12 cellular contexts compared by ENCODE assay signal in the genomic region with DNA sequence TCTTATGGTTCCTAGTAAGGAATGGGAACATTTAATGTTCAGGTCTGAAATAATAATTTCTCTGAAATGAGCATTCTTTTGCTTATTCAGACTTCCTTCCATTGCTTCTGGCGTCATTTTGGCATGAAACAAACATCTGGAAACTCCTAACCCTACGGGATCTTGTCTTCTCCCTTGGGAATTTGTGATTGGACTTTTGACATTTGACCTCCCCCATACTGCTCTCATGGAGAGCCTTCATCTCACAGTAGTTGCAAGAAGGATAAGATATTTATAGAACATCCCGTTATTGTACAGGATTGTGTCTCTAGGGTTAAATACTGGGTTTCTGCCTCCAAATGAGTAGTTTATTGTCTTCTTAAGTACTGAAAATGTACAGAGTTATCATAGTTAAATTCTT.
DNase-seq lines count a peak whose midpoint lies in the region; ATAC-seq and TF ChIP-seq lines count a peak whose summit lies in the region.
"Had no signal": no experiment of that assay in that cellular context is flagged by ENCODE, and none has a peak within 500 bp of the region (broad histone marks: within the 10 kb centered on the region; RNA-seq: fewer than 3 reads in every experiment).

No MANE protein-coding gene starts in this region.

- 21 to 43% (median 36%) methylated on average over 3 of the region's 3 CpGs for WGBS in heart left ventricle, 4 donors
- 27% methylated on average over 3 of the region's 3 CpGs for WGBS in right cardiac atrium

- H2AFZ ChIP-seq in parathyroid adenoma = no peak overlapping the region
- H2AFZ ChIP-seq: GM23338 had no signal

- TF ChIP-seq POLR2A in heart left ventricle (IDR thresholded peaks at IDR 0.05) = no peak

- TF ChIP-seq CTCF in heart left ventricle (IDR thresholded peaks at IDR 0.05) (no peak), cardiac fibroblast (IDR thresholded peaks at IDR 0.05; ENCODE audit: low read depth, low read length) (no peak), left ventricle myocardium inferior (IDR thresholded peaks at IDR 0.05; ENCODE audit: borderline replicate concordance) (no peak), parathyroid adenoma (IDR thresholded peaks at IDR 0.05) (no peak), GM10266 (IDR thresholded peaks at IDR 0.05; ENCODE audit: control insufficient read depth, insufficient read depth, low read depth, missing control alignments) (no peak)

- H3K9ac ChIP-seq in parathyroid adenoma = no peak overlapping the region

- DNase-seq in heart left ventricle (no peak), right cardiac atrium (no peak), cardiac fibroblast (ENCODE audit: low read depth in 2 of 2) (peak; percentile 21 to 33), left ventricle myocardium inferior (no peak), CD1c-positive myeloid dendritic cell (ENCODE audit: extremely low spot score) (no peak), GM10266 (ENCODE audit: extremely low spot score) (no peak)
- DNase-seq: C1 segment of cervical spinal cord; CD4-positive, alpha-beta memory T cell; DMS79; H9 had no signal

- H3K4me2 ChIP-seq in parathyroid adenoma (ENCODE audit: low read length) = no peak overlapping the region
- H3K4me2 ChIP-seq: GM23338 had no signal

- peak overlapping the region in 5 of 12 donors; percentile 11 to 46 (median 37) for H3K27ac ChIP-seq in heart left ventricle
- H3K27ac ChIP-seq in right cardiac atrium (ENCODE audit: low read length) = no peak overlapping the region
- H3K27ac ChIP-seq in left ventricle myocardium inferior (replicated peaks) = peak overlapping the region; percentile 3
- peak overlapping the region; percentile 36 for H3K27ac ChIP-seq in parathyroid adenoma

- H3K27me3 ChIP-seq in heart left ventricle (no peaks in the 10 kb centered on the region), right cardiac atrium (ENCODE audit: control insufficient read depth, insufficient read depth) (no peaks in the 10 kb centered on the region), left ventricle myocardium inferior (ENCODE audit: low read depth) (no peaks in the 10 kb centered on the region), parathyroid adenoma (ENCODE audit: control insufficient read depth, insufficient read depth, low read length) (no peaks in the 10 kb centered on the region)

- peaks cover 0 to 16% (median 7%) of the 10 kb centered on the region in 12 donors for H3K4me1 ChIP-seq in heart left ventricle
- no peaks in the 10 kb centered on the region for H3K4me1 ChIP-seq in right cardiac atrium (ENCODE audit: control insufficient read depth, insufficient read depth, low read length)
- peaks cover 22% of the 10 kb centered on the region for H3K4me1 ChIP-seq in left ventricle myocardium inferior
- H3K4me1 ChIP-seq in parathyroid adenoma = no peaks in the 10 kb centered on the region

- ATAC-seq in heart left ventricle (peak; percentile 42 to 91 (median 62)), right cardiac atrium (no peak)
- ATAC-seq: GM23338 had no signal

- intact Hi-C loops in heart left ventricle (cut with DNase I) (loop anchor here in 1 of 10 donors (5.0 kb wide), 1 partner anchor 54 kb away; no protein-coding TSS in a partner anchor), right cardiac atrium (cut with DNase I) (no loop called here), left ventricle myocardium inferior (cut with micrococcal nuclease) (no loop called here)

- no peaks in the 10 kb centered on the region for H3K9me3 ChIP-seq in heart left ventricle
- no peaks in the 10 kb centered on the region for H3K9me3 ChIP-seq in right cardiac atrium (ENCODE audit: control insufficient read depth, low read length)
- no peaks in the 10 kb centered on the region for H3K9me3 ChIP-seq in left ventricle myocardium inferior (replicated peaks)
- H3K9me3 ChIP-seq in parathyroid adenoma (ENCODE audit: control insufficient read depth, low read length) = no peaks in the 10 kb centered on the region

- H3K36me3 ChIP-seq in heart left ventricle (no peaks in the 10 kb centered on the region), left ventricle myocardium inferior (no peaks in the 10 kb centered on the region), parathyroid adenoma (ENCODE audit: control insufficient read depth, insufficient read depth, low read length) (no peaks in the 10 kb centered on the region)

- no peak overlapping the region for H3K4me3 ChIP-seq in heart left ventricle
- H3K4me3 ChIP-seq in right cardiac atrium (ENCODE audit: low read length) = no peak overlapping the region
- H3K4me3 ChIP-seq in cardiac fibroblast (replicated peaks in 1 of 2; ENCODE audit: low read depth in 2 of 2, low read length in 2 of 2) = no peak overlapping the region
- no peak overlapping the region for H3K4me3 ChIP-seq in left ventricle myocardium inferior
- no peak overlapping the region for H3K4me3 ChIP-seq in parathyroid adenoma (ENCODE audit: low read depth, low read length)
- H3K4me3 ChIP-seq: GM23338 had no signal

- H3K79me2 ChIP-seq in parathyroid adenoma = no peaks in the 10 kb centered on the region

Comparison
In these comparisons a context has a peak if more than half of its experiments do, and no peak if none do; other contexts are left out.
1. ATAC-seq: peak in heart left ventricle (4 of 4); none in right cardiac atrium (0 of 2).
2. DNase-seq: peak in cardiac fibroblast (2 of 2); none in heart left ventricle (0 of 5), right cardiac atrium (0 of 3), left ventricle myocardium inferior (single experiment), CD1c-positive myeloid dendritic cell (single experiment) and GM10266 (single experiment).